8 cellular contexts compared by ENCODE assay signal in the genomic region with DNA sequence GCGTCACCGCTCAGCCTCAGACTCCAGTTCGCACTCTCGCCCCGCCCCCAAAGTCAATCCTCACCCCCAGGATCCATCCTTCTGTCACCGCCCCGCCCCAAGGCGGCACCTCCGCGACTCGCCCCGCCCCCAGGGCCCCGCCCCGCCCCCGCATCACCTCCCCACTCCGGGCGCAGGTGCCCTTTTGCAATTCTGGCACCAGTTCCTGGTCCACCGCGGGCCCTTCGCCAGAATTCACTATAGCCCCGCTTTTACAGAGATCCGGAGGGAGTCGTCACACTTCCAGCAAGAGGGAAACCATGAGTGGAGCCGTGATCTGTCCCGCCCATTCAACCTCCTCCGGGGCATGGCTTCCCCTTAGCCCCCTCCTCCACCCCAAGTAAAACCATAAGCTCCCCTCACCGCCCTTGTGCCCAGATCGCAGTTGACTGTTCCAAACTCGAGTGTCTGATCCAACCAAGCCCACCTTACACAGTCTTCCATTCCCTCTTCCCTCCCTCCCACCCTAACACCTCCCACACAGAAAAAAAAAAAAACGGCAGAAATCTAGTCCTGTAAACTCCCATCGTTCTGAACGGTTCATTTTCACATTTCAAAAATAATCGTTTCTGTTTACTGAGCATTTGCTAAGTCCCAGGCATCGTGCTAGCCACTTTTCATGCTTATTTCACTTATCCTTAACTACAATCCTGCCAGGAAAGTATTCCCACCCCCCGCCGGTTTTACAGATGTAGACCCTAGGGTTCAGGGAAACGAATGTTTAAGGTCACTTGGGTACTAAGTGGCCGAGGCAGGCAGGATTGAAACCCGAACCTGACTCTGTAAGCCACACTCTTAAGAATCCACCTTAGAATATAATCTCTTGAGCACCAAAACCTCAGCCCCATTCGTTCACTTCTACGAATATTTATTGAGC. TPM values are rescaled to one million over a fixed set of nuclear protein-coding genes. Genes with fewer than 3 reads are reported as not detected.
DNase-seq lines count a peak whose midpoint lies in the region; ATAC-seq, FAIRE-seq and TF ChIP-seq lines count a peak whose summit lies in the region.

No MANE protein-coding gene starts in this region.

- intact Hi-C loops in K562 (cut with micrococcal nuclease), result loop anchor here (10.0 kb wide), 1 partner anchor 310 kb away; no protein-coding TSS in a partner anchor

- H3K79me2 ChIP-seq in K562 (ENCODE audit: control insufficient read depth, insufficient read depth, low read length), result peaks cover 54% of the 10 kb centered on the region

- no peaks in the 10 kb centered on the region for H4K20me1 ChIP-seq in K562 (replicated peaks; ENCODE audit: control insufficient read depth, insufficient read depth, low read length)

- peak overlapping the region; percentile 63 for H2AFZ ChIP-seq in K562 (ENCODE audit: low read depth, low read length)

- no peaks in the 10 kb centered on the region for H3K9me3 Mint-ChIP-seq in activated CD8-positive, alpha-beta memory T cell treated with anti-CD3 and anti-CD28 coated beads, Interleukin-2, amount 10 ng/mL, durations not matched to agents 7 days and 5 days (ENCODE audit: low read depth)

- H3K4me3 Mint-ChIP-seq in activated CD8-positive, alpha-beta memory T cell treated with anti-CD3 and anti-CD28 coated beads, Interleukin-2, amount 10 ng/mL, durations not matched to agents 7 days and 5 days, result peak overlapping the region; percentile 87

- DNase-seq in activated CD8-positive, alpha-beta memory T cell treated with anti-CD3 and anti-CD28 coated beads, Interleukin-2, amount 10 ng/mL, durations not matched to agents 7 days and 5 days, result no peak
- no peak for DNase-seq in activated CD8-positive, alpha-beta memory T cell treated with anti-CD3 and anti-CD28 coated beads, Interleukin-2, amount 50 U/mL, for 48 hours
- no peak for DNase-seq in NT2/D1 (ENCODE audit: low read depth, low spot score)
- peak in 3 of 4 experiments; percentile 25 to 93 (median 92) for DNase-seq in K562 (ENCODE audit: extremely low read depth in 1 of 4, low spot score in 3 of 4)
- peak; percentile 23 for DNase-seq in small intestine
- DNase-seq in NCI-H2081 treated with DMSO at 0.1 percent for 48 hours (lab: John Stamatoyannopoulos, UW), result no peak

- POLR2A ChIA-PET in K562 (lab: Yijun Ruan, JAX), result no interaction called here

- H3K27me3 ChIP-seq in NT2/D1 (ENCODE audit: insufficient read depth, insufficient read length) (no peaks in the 10 kb centered on the region), K562 (ENCODE audit: control insufficient read depth in 2 of 2, insufficient read depth in 2 of 2, low read length in 2 of 2) (no peaks in the 10 kb centered on the region), iPS-20b (ENCODE audit: insufficient read depth, low read length) (no peaks in the 10 kb centered on the region), small intestine (ENCODE audit: control insufficient read depth in 2 of 2, insufficient read depth in 2 of 2, low read length in 2 of 2) (no peaks in the 10 kb centered on the region)

- H3K4me3 ChIP-seq in NT2/D1 (ENCODE audit: insufficient read length, low read depth) (peak overlapping the region; percentile 53), K562 (peak overlapping the region; percentile 59), iPS-20b (ENCODE audit: low read length) (peak overlapping the region; percentile 82), small intestine (ENCODE audit: low read depth in 1 of 2, low read length in 2 of 2) (peak overlapping the region; percentile 12 to 55)

- H3K9ac ChIP-seq in NT2/D1 (ENCODE audit: insufficient read length, low read depth) (peak overlapping the region; percentile 42), K562 (ENCODE audit: insufficient read depth in 1 of 2, low read depth in 2 of 2, low read length in 2 of 2) (peak overlapping the region; percentile 41 to 82), iPS-20b (ENCODE audit: low read depth, low read length) (no peak overlapping the region)

- WGBS in K562 (ENCODE audit: insufficient coverage, low coverage, missing lambda C conversion rate), result 1% methylated on average over 33 of the region's 41 CpGs
- WGBS in small intestine, 3 donors, result 3% methylated on average over 36 to 41 of the region's 41 CpGs

- H3K36me3 ChIP-seq in NT2/D1 (ENCODE audit: insufficient read depth, insufficient read length, low read length) (peaks cover 12% of the 10 kb centered on the region), K562 (ENCODE audit: control insufficient read depth, insufficient read depth, low read length) (peaks cover 17% of the 10 kb centered on the region), iPS-20b (ENCODE audit: insufficient read depth, low read depth, low read length) (peaks cover under 1% of the 10 kb centered on the region; the same call in 1 of the 2 replicates), small intestine (ENCODE audit: control insufficient read depth in 2 of 2, insufficient read depth in 2 of 2, low read length in 2 of 2) (no peaks in the 10 kb centered on the region)

- H3K4me2 ChIP-seq in K562 (ENCODE audit: insufficient read depth, low read length), result peak overlapping the region; percentile 88

- no peak for TF ChIP-seq CTCF in K562 (IDR thresholded peaks at IDR 0.05 in 2 of 3, conservative IDR thresholded peaks at IDR 0.05 in 1 of 3; ENCODE audit: insufficient read depth in 2 of 3, low read depth in 1 of 3, low read length in 3 of 3)

- no peak for TF ChIP-seq POLR2A in K562 (conservative IDR thresholded peaks at IDR 0.05)

- peaks cover 52% of the 10 kb centered on the region for H3K4me1 Mint-ChIP-seq in activated CD8-positive, alpha-beta memory T cell treated with anti-CD3 and anti-CD28 coated beads, Interleukin-2, amount 10 ng/mL, durations not matched to agents 7 days and 5 days

- peak; percentile 69 for ATAC-seq in activated CD8-positive, alpha-beta memory T cell treated with anti-CD3 and anti-CD28 coated beads, Interleukin-2, amount 10 ng/mL, durations not matched to agents 7 days and 5 days
- ATAC-seq in HG02798 (IDR thresholded peaks at IDR 0.05; ENCODE audit: poor library complexity, unreplicated experiment) (peak; percentile 58), K562 (peak; percentile 70)

- H3K27ac ChIP-seq in K562 (ENCODE audit: extremely low read depth, low read depth, low read length) (peak overlapping the region; percentile 53; the same call in 2 of the 3 replicates), iPS-20b (ENCODE audit: low read length) (no peak overlapping the region), small intestine (ENCODE audit: low read depth in 1 of 2, low read length in 1 of 2) (peak overlapping the region; percentile 88 to 100)

- peaks cover 3% of the 10 kb centered on the region for H3K36me3 Mint-ChIP-seq in activated CD8-positive, alpha-beta memory T cell treated with anti-CD3 and anti-CD28 coated beads, Interleukin-2, amount 10 ng/mL, durations not matched to agents 7 days and 5 days

- H3K9me1 ChIP-seq in K562 (ENCODE audit: control insufficient read depth, insufficient read depth, low read length), result no peaks in the 10 kb centered on the region

- H3K4me1 ChIP-seq in NT2/D1 (ENCODE audit: insufficient read depth, insufficient read length) (no peaks in the 10 kb centered on the region), K562 (replicated peaks in 1 of 2; ENCODE audit: control insufficient read depth in 2 of 2, insufficient read depth in 2 of 2, low read length in 2 of 2) (peaks cover 7 to 31% of the 10 kb centered on the region in 2 experiments; a peak in 4 of 5 replicates), iPS-20b (ENCODE audit: insufficient read depth, low read length) (peaks cover 2% of the 10 kb centered on the region; the same call in 1 of the 2 replicates), small intestine (ENCODE audit: control insufficient read depth in 2 of 2, insufficient read depth in 1 of 2, low read depth in 1 of 2, low read length in 1 of 2) (peaks cover 3 to 5% of the 10 kb centered on the region in 2 donors)

- CTCF ChIA-PET in activated CD8-positive, alpha-beta memory T cell treated with anti-CD3 and anti-CD28 coated beads, Interleukin-2, amount 10 ng/mL, durations not matched to agents 7 days and 5 days (lab: Charles Lee), result interaction anchor here (0.7 kb wide), 1 partner anchor 114 kb away, joined by 3 read pairs; no protein-coding TSS in a partner anchor
- CTCF ChIA-PET in K562 (lab: Yijun Ruan, JAX; ENCODE audit: low intra/inter-chr PET ratio), result no interaction called here

- H3K9me3 ChIP-seq in NT2/D1 (ENCODE audit: insufficient read depth, low read length), result no peaks in the 10 kb centered on the region
- H3K9me3 ChIP-seq in K562 (replicated peaks; ENCODE audit: control insufficient read depth, insufficient read depth, low read depth, low read length), result no peaks in the 10 kb centered on the region
- no peaks in the 10 kb centered on the region for H3K9me3 ChIP-seq in iPS-20b (ENCODE audit: insufficient read depth, low read depth, low read length)
- H3K9me3 ChIP-seq in small intestine (ENCODE audit: control insufficient read depth, low read depth), result no peaks in the 10 kb centered on the region

- in situ Hi-C loops in K562 (cut with MboI), result no loop called here

- TF ChIP-seq RAD21 in K562 (CRISPR knock-in tag; conservative IDR thresholded peaks at IDR 0.05 in 1 of 2, IDR thresholded peaks at IDR 0.05 in 1 of 2), result no peak

- peak overlapping the region; percentile 100 for H3K27ac Mint-ChIP-seq in activated CD8-positive, alpha-beta memory T cell treated with anti-CD3 and anti-CD28 coated beads, Interleukin-2, amount 10 ng/mL, durations not matched to agents 7 days and 5 days

- BruUV-seq in K562 (replicated peaks; lab: Mats Ljungman, UMichigan), result no TSS peak

- FAIRE-seq in K562 (lab: Jason Lieb, UNC) (peak; percentile 72), small intestine (lab: Jason Lieb, UNC) (no peak)

- TF ChIP-seq EP300 in K562 (IDR thresholded peaks at IDR 0.05; ENCODE audit: low read length), result no peak

- H3K27me3 Mint-ChIP-seq in activated CD8-positive, alpha-beta memory T cell treated with anti-CD3 and anti-CD28 coated beads, Interleukin-2, amount 10 ng/mL, durations not matched to agents 7 days and 5 days, result no peaks in the 10 kb centered on the region

RNA-seq across cellular contexts. Expression of a gene that starts 1.3 kb away (rescaled TPM):
- 10 to 100 TPM; 17.7 to 19.0 TPM for total RNA-seq in activated CD8-positive, alpha-beta memory T cell treated with anti-CD3 and anti-CD28 coated beads, Interleukin-2, amount 10 ng/mL, durations not matched to agents 7 days and 5 days
- 39.0 and 62.3 TPM in 2 replicates for total RNA-seq in K562 (2011; cell fraction: chromatin; rRNA removed; ENCODE audit: low replicate concordance)
- total RNA-seq in K562 (2011; cell fraction: nucleolus; rRNA removed), result 32.2 and 37.4 TPM in 2 replicates
- total RNA-seq in K562 (2011; cell fraction: nucleoplasm; rRNA removed), result 33.4 and 38.2 TPM in 2 replicates
- total RNA-seq in K562 (2014; rRNA removed), result 30.7 and 35.7 TPM in 2 replicates
- total RNA-seq in K562 (2014; rRNA removed; fragmentation: Illumina TruSeq; extraction: Trizol), result 23.5 and 25.4 TPM in 2 replicates
- total RNA-seq in K562 (2015; rRNA removed; fragmentation: Illumina TruSeq; extraction: Trizol), result 25.2 and 25.5 TPM in 2 replicates
- 30.5 and 31.7 TPM in 2 replicates for total RNA-seq in K562 (2021)
- 54.1 and 66.1 TPM in 2 replicates for polyA plus RNA-seq in K562 (2011; rRNA removed)
- 80.5 and 83.5 TPM in 2 replicates for polyA plus RNA-seq in K562 (2011; cell fraction: cytosol; rRNA removed)
- 61.4 and 80.3 TPM in 2 replicates for polyA plus RNA-seq in K562 (2011; cell fraction: nucleus; rRNA removed)
- 24.6 and 39.3 TPM in 2 replicates for polyA plus RNA-seq in K562 (2012)
- polyA plus RNA-seq in K562 (2014; fragmentation: Illumina TruSeq; extraction: Trizol), result 37.4 and 38.9 TPM in 2 replicates
- 10 to 100 TPM; 10.8 to 13.9 TPM for polyA plus RNA-seq in K562 (2014; fragmentation: Nextera tagmentation; extraction: Ambion mirVana)
- polyA plus RNA-seq in K562 (2014; rRNA removed), result 30.9 and 39.1 TPM in 2 replicates
- 38.5 and 40.2 TPM in 2 replicates for polyA minus RNA-seq in K562 (2011; rRNA and poly(A)+ RNA removed)
- polyA minus RNA-seq in K562 (2011; cell fraction: cytosol; rRNA and poly(A)+ RNA removed), result 25.8 and 31.2 TPM in 2 replicates
- 15.8 and 29.1 TPM in 2 replicates for polyA minus RNA-seq in K562 (2011; cell fraction: nucleus; rRNA and poly(A)+ RNA removed)
- polyA plus RNA-seq in small intestine, result 10 to 100 TPM; 13.8 to 23.7 (median 15.1) TPM

RNA-seq across cellular contexts. Expression of a gene that starts 1.3 kb away (rescaled TPM):
- total RNA-seq in activated CD8-positive, alpha-beta memory T cell treated with anti-CD3 and anti-CD28 coated beads, Interleukin-2, amount 10 ng/mL, durations not matched to agents 7 days and 5 days, result 10 to 100 TPM; 14.9 to 18.1 TPM
- total RNA-seq in K562 (2011; cell fraction: chromatin; rRNA removed; ENCODE audit: low replicate concordance), result 65.3 and 80.0 TPM in 2 replicates
- 37.4 and 46.5 TPM in 2 replicates for total RNA-seq in K562 (2011; cell fraction: nucleolus; rRNA removed)
- total RNA-seq in K562 (2011; cell fraction: nucleoplasm; rRNA removed), result 56.1 and 70.4 TPM in 2 replicates
- total RNA-seq in K562 (2014; rRNA removed), result 9.1 and 12.2 TPM in 2 replicates
- 16.2 and 18.7 TPM in 2 replicates for total RNA-seq in K562 (2014; rRNA removed; fragmentation: Illumina TruSeq; extraction: Trizol)
- total RNA-seq in K562 (2015; rRNA removed; fragmentation: Illumina TruSeq; extraction: Trizol), result 11.9 and 16.2 TPM in 2 replicates
- 15.6 and 16.8 TPM in 2 replicates for total RNA-seq in K562 (2021)
- 16.7 and 22.8 TPM in 2 replicates for polyA plus RNA-seq in K562 (2011; rRNA removed)
- 6.9 and 11.3 TPM in 2 replicates for polyA plus RNA-seq in K562 (2011; cell fraction: cytosol; rRNA removed)
- polyA plus RNA-seq in K562 (2011; cell fraction: nucleus; rRNA removed), result 24.2 and 24.8 TPM in 2 replicates
- polyA plus RNA-seq in K562 (2012), result 6.9 and 7.2 TPM in 2 replicates
- polyA plus RNA-seq in K562 (2014; fragmentation: Illumina TruSeq; extraction: Trizol), result 11.0 and 12.8 TPM in 2 replicates
- 1 to 10 TPM; 6.9 to 8.6 TPM for polyA plus RNA-seq in K562 (2014; fragmentation: Nextera tagmentation; extraction: Ambion mirVana)
- 8.8 and 11.3 TPM in 2 replicates for polyA plus RNA-seq in K562 (2014; rRNA removed)
- 33.4 and 40.9 TPM in 2 replicates for polyA minus RNA-seq in K562 (2011; rRNA and poly(A)+ RNA removed)
- polyA minus RNA-seq in K562 (2011; cell fraction: cytosol; rRNA and poly(A)+ RNA removed), result 14.0 and 19.7 TPM in 2 replicates
- 8.9 and 20.7 TPM in 2 replicates for polyA minus RNA-seq in K562 (2011; cell fraction: nucleus; rRNA and poly(A)+ RNA removed)
- 1 to 10 TPM; 1.6 to 5.4 (median 2.7) TPM for polyA plus RNA-seq in small intestine

RNA-seq across cellular contexts. Expression of a gene that starts 49.4 kb away (rescaled TPM):
- total RNA-seq in activated CD8-positive, alpha-beta memory T cell treated with anti-CD3 and anti-CD28 coated beads, Interleukin-2, amount 10 ng/mL, durations not matched to agents 7 days and 5 days, result not detected
- total RNA-seq in K562 (2011; cell fraction: chromatin; rRNA removed; ENCODE audit: low replicate concordance), result not detected in 2 replicates
- not detected in 2 replicates for total RNA-seq in K562 (2011; cell fraction: nucleolus; rRNA removed)
- total RNA-seq in K562 (2011; cell fraction: nucleoplasm; rRNA removed), result not detected in 2 replicates
- total RNA-seq in K562 (2014; rRNA removed) (2.1 TPM in 1 of 2 replicates, not detected in the other), K562 (2014; rRNA removed; fragmentation: Illumina TruSeq; extraction: Trizol) (not detected in 2 replicates), K562 (2015; rRNA removed; fragmentation: Illumina TruSeq; extraction: Trizol) (not detected in 2 replicates), K562 (2021) (0.40 and 0.51 TPM in 2 replicates)
- polyA plus RNA-seq in K562 (2011; rRNA removed) (not detected in 2 replicates), K562 (2014; fragmentation: Illumina TruSeq; extraction: Trizol) (not detected in 2 replicates), K562 (2014; fragmentation: Nextera tagmentation; extraction: Ambion mirVana) (under 1 TPM in 1 of 2 experiments, not detected in 1; 0.25 TPM), K562 (2014; rRNA removed) (0.25 and 0.39 TPM in 2 replicates), small intestine (not detected)
- polyA plus RNA-seq in K562 (2011; cell fraction: cytosol; rRNA removed), result 0.31 TPM in 1 of 2 replicates, not detected in the other
- not detected in 2 replicates for polyA plus RNA-seq in K562 (2011; cell fraction: nucleus; rRNA removed)
- 0.28 TPM in 1 of 2 replicates, not detected in the other for polyA plus RNA-seq in K562 (2012)
- polyA minus RNA-seq in K562 (2011; rRNA and poly(A)+ RNA removed), result 0.28 TPM in 1 of 2 replicates, not detected in the other
- not detected in 2 replicates for polyA minus RNA-seq in K562 (2011; cell fraction: cytosol; rRNA and poly(A)+ RNA removed)
- not detected in 2 replicates for polyA minus RNA-seq in K562 (2011; cell fraction: nucleus; rRNA and poly(A)+ RNA removed)

RNA-seq across cellular contexts. Expression of a gene that starts 59.5 kb away (rescaled TPM):
- 10 to 100 TPM in 1 of 2 experiments, 1 to 10 TPM in 1; 8.0 to 12.4 TPM for total RNA-seq in activated CD8-positive, alpha-beta memory T cell treated with anti-CD3 and anti-CD28 coated beads, Interleukin-2, amount 10 ng/mL, durations not matched to agents 7 days and 5 days
- total RNA-seq in K562 (2011; cell fraction: chromatin; rRNA removed; ENCODE audit: low replicate concordance), result not detected in 2 replicates
- not detected in 2 replicates for total RNA-seq in K562 (2011; cell fraction: nucleolus; rRNA removed)
- total RNA-seq in K562 (2011; cell fraction: nucleoplasm; rRNA removed), result not detected in 2 replicates
- not detected in 2 replicates for total RNA-seq in K562 (2014; rRNA removed)
- total RNA-seq in K562 (2014; rRNA removed; fragmentation: Illumina TruSeq; extraction: Trizol), result not detected in 2 replicates
- total RNA-seq in K562 (2015; rRNA removed; fragmentation: Illumina TruSeq; extraction: Trizol), result not detected in 2 replicates
- 0.07 TPM in 1 of 2 replicates, not detected in the other for total RNA-seq in K562 (2021)
- not detected in 2 replicates for polyA plus RNA-seq in K562 (2011; rRNA removed)
- not detected in 2 replicates for polyA plus RNA-seq in K562 (2011; cell fraction: cytosol; rRNA removed)
- not detected in 2 replicates for polyA plus RNA-seq in K562 (2011; cell fraction: nucleus; rRNA removed)
- 0.04 TPM in 1 of 2 replicates, not detected in the other for polyA plus RNA-seq in K562 (2012)
- polyA plus RNA-seq in K562 (2014; fragmentation: Illumina TruSeq; extraction: Trizol), result not detected in 2 replicates
- not detected for polyA plus RNA-seq in K562 (2014; fragmentation: Nextera tagmentation; extraction: Ambion mirVana)
- polyA plus RNA-seq in K562 (2014; rRNA removed), result not detected in 2 replicates
- not detected in 2 replicates for polyA minus RNA-seq in K562 (2011; rRNA and poly(A)+ RNA removed)
- 0.29 and 0.64 TPM in 2 replicates for polyA minus RNA-seq in K562 (2011; cell fraction: cytosol; rRNA and poly(A)+ RNA removed)
- not detected in 2 replicates for polyA minus RNA-seq in K562 (2011; cell fraction: nucleus; rRNA and poly(A)+ RNA removed)
- 10 to 100 TPM; 18.9 to 32.2 (median 22.1) TPM for polyA plus RNA-seq in small intestine

Comparison
In these comparisons a context has a peak if more than half of its experiments do, and no peak if none do; other contexts are left out.
1. DNase-seq: peak in K562 (3 of 4) and small intestine (single experiment); none in activated CD8-positive, alpha-beta memory T cell treated with anti-CD3 and anti-CD28 coated beads, Interleukin-2, amount 10 ng/mL, durations not matched to agents 7 days and 5 days (single experiment), activated CD8-positive, alpha-beta memory T cell treated with anti-CD3 and anti-CD28 coated beads, Interleukin-2, amount 50 U/mL, for 48 hours (single experiment), NT2/D1 (single experiment) and NCI-H2081 treated with DMSO at 0.1 percent for 48 hours (single experiment).
2. Peak in every context shown above with its lines, with median percentiles within 50 percentile points of each other: ATAC-seq and H3K4me3 ChIP-seq.